38 cellular contexts compared by ENCODE assay signal in genomic region chr3:51928438-51928837, GRCh38. TPM values are rescaled to one million over a fixed set of nuclear protein-coding genes. Genes with fewer than 3 reads are reported as not detected.
"Had no signal": no experiment of that assay in that cellular context is flagged by ENCODE, and none has a peak within 500 bp of the region (broad histone marks: within the 10 kb centered on the region; RNA-seq: fewer than 3 reads in every experiment).

No MANE protein-coding gene starts in this region.

- H3K4me2 ChIP-seq: PC-9 had no signal

- H3K4me1 Mint-ChIP-seq: activated B cell treated with CpG ODN at 0.5 μM for 24 hours; activated CD4-positive, alpha-beta memory T cell treated with anti-CD3 and anti-CD28 coated beads, Interleukin-2, amount 10 ng/mL, durations not matched to agents 7 days and 5 days; activated naive CD4-positive, alpha-beta T cell treated with anti-CD3 and anti-CD28 coated beads, Interleukin-2, amount 10 ng/mL, durations not matched to agents 7 days and 5 days; IgD-negative memory B cell; T-cell; T-helper 17 cell had no signal

- ATAC-seq: Right ventricle myocardium inferior, SK-N-SH treated with all-trans-retinoic acid at 6 μM for 48 hours, T-cell, T-helper 17 cell had no signal

- H3K4me3 ChIP-seq: ascending aorta, breast epithelium, MG63, PC-9 had no signal

- H3K27me3 Mint-ChIP-seq: activated B cell treated with CpG ODN at 0.5 μM for 24 hours; activated CD4-positive, alpha-beta memory T cell treated with anti-CD3 and anti-CD28 coated beads, Interleukin-2, amount 10 ng/mL, durations not matched to agents 7 days and 5 days; activated naive CD4-positive, alpha-beta T cell treated with anti-CD3 and anti-CD28 coated beads, Interleukin-2, amount 10 ng/mL, durations not matched to agents 7 days and 5 days; activated naive CD8-positive, alpha-beta T cell; IgD-negative memory B cell; T-cell; T-helper 17 cell had no signal

- H3K9me3 Mint-ChIP-seq: activated B cell treated with CpG ODN at 0.5 μM for 24 hours; activated CD4-positive, alpha-beta memory T cell treated with anti-CD3 and anti-CD28 coated beads, Interleukin-2, amount 10 ng/mL, durations not matched to agents 7 days and 5 days; activated naive CD4-positive, alpha-beta T cell treated with anti-CD3 and anti-CD28 coated beads, Interleukin-2, amount 10 ng/mL, durations not matched to agents 7 days and 5 days; T-cell had no signal

- H2AFZ ChIP-seq: PC-9 had no signal

- H3K27ac Mint-ChIP-seq: activated B cell treated with CpG ODN at 0.5 μM for 24 hours; activated CD4-positive, alpha-beta memory T cell treated with anti-CD3 and anti-CD28 coated beads, Interleukin-2, amount 10 ng/mL, durations not matched to agents 7 days and 5 days; activated naive CD4-positive, alpha-beta T cell treated with anti-CD3 and anti-CD28 coated beads, Interleukin-2, amount 10 ng/mL, durations not matched to agents 7 days and 5 days; activated naive CD8-positive, alpha-beta T cell; IgD-negative memory B cell; T-cell; T-helper 17 cell had no signal

- H3K36me3 ChIP-seq: breast epithelium, MG63 had no signal

- H3K27ac ChIP-seq: ascending aorta, breast epithelium, PC-9, RWPE1, VCaP had no signal

- H3K27me3 ChIP-seq: ascending aorta, breast epithelium, MG63 had no signal

- H3K9me3 ChIP-seq: ascending aorta, breast epithelium, MG63 had no signal

- H3K4me3 Mint-ChIP-seq: activated B cell treated with CpG ODN at 0.5 μM for 24 hours; activated CD4-positive, alpha-beta memory T cell treated with anti-CD3 and anti-CD28 coated beads, Interleukin-2, amount 10 ng/mL, durations not matched to agents 7 days and 5 days; activated naive CD4-positive, alpha-beta T cell treated with anti-CD3 and anti-CD28 coated beads, Interleukin-2, amount 10 ng/mL, durations not matched to agents 7 days and 5 days; activated naive CD8-positive, alpha-beta T cell; IgD-negative memory B cell; T-cell; T-helper 17 cell had no signal

- H3K4me1 ChIP-seq: ascending aorta, breast epithelium had no signal

- DNase-seq: activated B cell treated with CpG ODN at 0.5 μM for 24 hours; activated CD4-positive, alpha-beta memory T cell treated with anti-CD3 and anti-CD28 coated beads, Interleukin-2, amount 10 ng/mL, durations not matched to agents 7 days and 5 days; activated CD4-positive, alpha-beta T cell treated with anti-CD3 and anti-CD28 coated beads for 4 hours; activated CD4-positive, alpha-beta T cell treated with anti-CD3 and anti-CD28 coated beads, Interleukin-2, amount 50 U/mL, for 1 hour; activated CD4-positive, CD25-positive, alpha-beta regulatory T cell treated with anti-CD3 and anti-CD28 coated beads, Interleukin-2, amount 50 U/mL, for 72 hours; activated effector memory CD4-positive, alpha-beta T cell treated with Interleukin-2 at 50 U/mL for 16 hours; activated naive CD4-positive, alpha-beta T cell treated with anti-CD3 and anti-CD28 coated beads, Interleukin-2, amount 10 ng/mL, durations not matched to agents 7 days and 5 days; activated T-cell treated with anti-CD3 and anti-CD28 coated beads, Interleukin-2, amount 50 U/mL, for 48 hours; amniotic stem cell; Kasumi-1; KBM-7; MG63; NCI-H1048; NCI-H1105 treated with DMSO at 0.1 percent for 48 hours; NCI-H1436; NCI-H1694 treated with DMSO at 0.1 percent for 48 hours; NCI-H2029; NCI-H510A; NCI-H526; NCI-H748 treated with DMSO at 0.1 percent for 48 hours; NK-92 treated with Interleukin-12 subunit alpha and Interleukin-12 subunit beta, amount 100 ng/mL, for 24 hours; PC-9; SIG-M5; T-cell; T-helper 17 cell; T-helper 9 cell had no signal

RNA-seq across cellular contexts. Expression of gene IQCF1, which starts 25.3 kb away (rescaled TPM):
- total RNA-seq: activated B cell treated with CpG ODN at 0.5 μM for 24 hours; activated CD4-positive, alpha-beta memory T cell treated with anti-CD3 and anti-CD28 coated beads, Interleukin-2, amount 10 ng/mL, durations not matched to agents 7 days and 5 days; activated CD8-positive, alpha-beta memory T cell treated with anti-CD3 and anti-CD28 coated beads for 36 hours; ascending aorta; breast epithelium; cardiac septum; OCI-LY7; PC-9; Right ventricle myocardium inferior; SK-MEL-5; T-cell; T-helper 17 cell had no signal
- polyA plus RNA-seq: IgD-negative memory B cell had no signal

RNA-seq across cellular contexts. Expression of gene GPR62, which starts 26.7 kb away (rescaled TPM):
- total RNA-seq: activated B cell treated with CpG ODN at 0.5 μM for 24 hours; activated CD4-positive, alpha-beta memory T cell treated with anti-CD3 and anti-CD28 coated beads, Interleukin-2, amount 10 ng/mL, durations not matched to agents 7 days and 5 days; activated CD8-positive, alpha-beta memory T cell treated with anti-CD3 and anti-CD28 coated beads for 36 hours; ascending aorta; OCI-LY7; PC-9; SK-MEL-5; T-cell; T-helper 17 cell had no signal
- polyA plus RNA-seq: IgD-negative memory B cell had no signal
